14 cellular contexts compared by ENCODE assay signal in the genomic region with DNA sequence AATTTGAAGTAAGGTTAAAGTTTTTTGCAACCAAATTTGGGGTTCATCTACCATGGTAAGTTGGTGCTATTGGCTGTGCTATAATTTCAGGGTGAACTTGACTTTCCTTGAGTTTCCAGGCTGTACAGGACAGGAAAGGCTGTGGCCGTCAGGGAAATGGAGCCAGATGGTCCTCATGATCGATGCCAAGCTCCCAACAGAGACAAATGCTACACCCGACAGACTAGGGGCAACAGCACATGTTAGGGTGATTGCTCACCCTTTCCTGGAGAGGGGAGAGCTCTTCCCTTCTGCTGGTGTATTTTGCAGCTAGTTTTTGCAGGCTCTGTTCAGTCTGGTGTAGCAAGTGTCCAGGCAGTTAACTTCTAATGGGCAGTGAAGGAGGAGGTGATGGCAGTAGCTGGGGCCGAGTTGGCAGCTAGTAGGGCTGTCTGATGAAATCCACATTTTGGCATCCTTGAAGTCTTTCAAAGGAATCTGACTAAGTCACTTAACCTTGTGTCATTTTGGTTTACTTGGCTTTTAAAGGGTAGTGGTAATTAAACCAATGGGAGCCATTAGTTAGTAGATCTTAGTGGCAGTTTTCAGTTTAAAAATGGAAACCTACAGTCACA. TPM values are rescaled to one million over a fixed set of nuclear protein-coding genes. Genes with fewer than 3 reads are reported as not detected.
DNase-seq lines count a peak whose midpoint lies in the region; ATAC-seq, FAIRE-seq and TF ChIP-seq lines count a peak whose summit lies in the region.
"Had no signal": no experiment of that assay in that cellular context is flagged by ENCODE, and none has a peak within 500 bp of the region (broad histone marks: within the 10 kb centered on the region; RNA-seq: fewer than 3 reads in every experiment).

No MANE protein-coding gene starts in this region.

- FAIRE-seq in GM12891 (lab: Jason Lieb, UNC): no peak
- FAIRE-seq: A204.1 had no signal

- no peak for TF ChIP-seq CTCF in esophagus squamous epithelium (IDR thresholded peaks at IDR 0.05)
- no peak for TF ChIP-seq CTCF in nephron (IDR thresholded peaks at IDR 0.05; ENCODE audit: unreplicated experiment in 3 of 3)

- H3K36me3 ChIP-seq in ACC112 (ENCODE audit: insufficient read depth, low read length) (no peaks in the 10 kb centered on the region), esophagus squamous epithelium (no peaks in the 10 kb centered on the region)
- H3K36me3 ChIP-seq: brain microvascular endothelial cell had no signal

- no peak overlapping the region for H2AFZ ChIP-seq in ACC112 (ENCODE audit: low read length, unreplicated experiment)

- WGBS in esophagus squamous epithelium, 2 donors: 58 to 72% methylated on average over 4 of the region's 4 CpGs

- DNase-seq in NCI-H446 (lab: John Stamatoyannopoulos, UW) (peak; percentile 74 to 92), esophagus squamous epithelium (lab: John Stamatoyannopoulos, UW) (no peak), NOMO-1 treated with dmso at 0.1 percent for 144 hours (lab: John Stamatoyannopoulos, UW; ENCODE audit: unreplicated experiment) (no peak), GM12891 (ENCODE audit: insufficient read length, low spot score) (no peak)
- DNase-seq in effector memory CD8-positive, alpha-beta T cell: no peak
- DNase-seq in activated T-cell treated with anti-CD3 and anti-CD28 coated beads, Interleukin-2, amount 50 U/mL, for 24 hours: no peak
- DNase-seq: brain microvascular endothelial cell, DMS79 treated with DMSO at 0.1 percent for 48 hours, occipital lobe had no signal

- no peaks in the 10 kb centered on the region for H3K9me3 Mint-ChIP-seq in nephron
- no peaks in the 10 kb centered on the region for H3K9me3 Mint-ChIP-seq in effector memory CD8-positive, alpha-beta T cell
- no peaks in the 10 kb centered on the region for H3K9me3 Mint-ChIP-seq in activated T-cell treated with anti-CD3 and anti-CD28 coated beads, Interleukin-2, amount 50 U/mL, for 24 hours
- H3K9me3 Mint-ChIP-seq: stimulated activated naive CD8-positive, alpha-beta T cell treated with anti-CD3 and anti-CD28 coated beads, Interleukin-15, Interleukin-2, amounts not matched to agents 100 ng/mL and 50 ng/mL, for 24 hours had no signal

- H3K27me3 Mint-ChIP-seq in nephron (ENCODE audit: low read depth): no peaks in the 10 kb centered on the region
- H3K27me3 Mint-ChIP-seq in effector memory CD8-positive, alpha-beta T cell: peaks cover 16 to 17% of the 10 kb centered on the region in 2 donors
- peaks cover 9% of the 10 kb centered on the region for H3K27me3 Mint-ChIP-seq in activated T-cell treated with anti-CD3 and anti-CD28 coated beads, Interleukin-2, amount 50 U/mL, for 24 hours

- intact Hi-C loops in esophagus squamous epithelium (cut with DNase I): no loop called here

- H3K27ac ChIP-seq in ACC112 (ENCODE audit: low read depth, low read length): no peak overlapping the region
- peak overlapping the region in 3 of 4 donors; percentile 11 to 51 (median 40) for H3K27ac ChIP-seq in esophagus squamous epithelium
- H3K27ac ChIP-seq: brain microvascular endothelial cell, VCaP had no signal

- H3K36me3 Mint-ChIP-seq in nephron (ENCODE audit: low read depth): no peaks in the 10 kb centered on the region
- peaks cover 3% of the 10 kb centered on the region for H3K36me3 Mint-ChIP-seq in effector memory CD8-positive, alpha-beta T cell (ENCODE audit: insufficient read depth)
- H3K36me3 Mint-ChIP-seq in activated T-cell treated with anti-CD3 and anti-CD28 coated beads, Interleukin-2, amount 50 U/mL, for 24 hours (ENCODE audit: low read depth): no peaks in the 10 kb centered on the region

- H3K27me3 ChIP-seq in ACC112 (ENCODE audit: insufficient read depth, low read length) (no peaks in the 10 kb centered on the region), esophagus squamous epithelium (no peaks in the 10 kb centered on the region)
- H3K27me3 ChIP-seq: brain microvascular endothelial cell had no signal

- no peaks in the 10 kb centered on the region for H3K9me3 ChIP-seq in esophagus squamous epithelium

- H3K4me1 ChIP-seq in ACC112 (ENCODE audit: control insufficient read depth, insufficient read depth, low read length, unreplicated experiment): peaks cover 39% of the 10 kb centered on the region
- H3K4me1 ChIP-seq in esophagus squamous epithelium: peaks cover 19 to 69% (median 40%) of the 10 kb centered on the region in 3 donors

- H3K4me3 Mint-ChIP-seq in nephron: no peak overlapping the region
- H3K4me3 Mint-ChIP-seq in effector memory CD8-positive, alpha-beta T cell: no peak overlapping the region
- no peak overlapping the region for H3K4me3 Mint-ChIP-seq in activated T-cell treated with anti-CD3 and anti-CD28 coated beads, Interleukin-2, amount 50 U/mL, for 24 hours
- H3K4me3 Mint-ChIP-seq: stimulated activated naive CD8-positive, alpha-beta T cell treated with anti-CD3 and anti-CD28 coated beads, Interleukin-15, Interleukin-2, amounts not matched to agents 100 ng/mL and 50 ng/mL, for 24 hours had no signal

- H3K79me2 ChIP-seq in ACC112 (ENCODE audit: control insufficient read depth, insufficient read depth, low read length, unreplicated experiment): peaks cover 6% of the 10 kb centered on the region

- ATAC-seq in effector memory CD8-positive, alpha-beta T cell (replicated peaks): no peak

- no peak for TF ChIP-seq POLR2A in esophagus squamous epithelium (IDR thresholded peaks at IDR 0.05)
- no peak for TF ChIP-seq POLR2A in GM12891 (IDR thresholded peaks at IDR 0.05; ENCODE audit: low read depth, low read length)

- peak overlapping the region; percentile 27 to 75 (median 66) for H3K27ac Mint-ChIP-seq in nephron
- H3K27ac Mint-ChIP-seq in effector memory CD8-positive, alpha-beta T cell: no peak overlapping the region
- no peak overlapping the region for H3K27ac Mint-ChIP-seq in activated T-cell treated with anti-CD3 and anti-CD28 coated beads, Interleukin-2, amount 50 U/mL, for 24 hours
- H3K27ac Mint-ChIP-seq: stimulated activated naive CD8-positive, alpha-beta T cell treated with anti-CD3 and anti-CD28 coated beads, Interleukin-15, Interleukin-2, amounts not matched to agents 100 ng/mL and 50 ng/mL, for 24 hours had no signal

- peaks cover 66% of the 10 kb centered on the region for H3K4me1 Mint-ChIP-seq in nephron
- no peaks in the 10 kb centered on the region for H3K4me1 Mint-ChIP-seq in effector memory CD8-positive, alpha-beta T cell (ENCODE audit: low read depth in 2 of 2)
- H3K4me1 Mint-ChIP-seq in activated T-cell treated with anti-CD3 and anti-CD28 coated beads, Interleukin-2, amount 50 U/mL, for 24 hours (ENCODE audit: low read depth): no peaks in the 10 kb centered on the region

- peak overlapping the region; percentile 18; the same call in 1 of the 2 replicates for H3K4me3 ChIP-seq in ACC112 (ENCODE audit: low read depth, low read length)
- H3K4me3 ChIP-seq in esophagus squamous epithelium: no peak overlapping the region

TF ChIP-seq in GM12891, 5 proteins besides CTCF, POLR2A, EP300 and RAD21:
- TF ChIP-seq SPI1 (IDR thresholded peaks at IDR 0.05; ENCODE audit: low read depth, low read length): no peak
- no peak for TF ChIP-seq POU2F2 (IDR thresholded peaks at IDR 0.05; ENCODE audit: low read depth, low read length)
- TF ChIP-seq PAX5 (IDR thresholded peaks at IDR 0.05; ENCODE audit: insufficient read depth, low read length, severe bottlenecking): no peak

RNA-seq across cellular contexts. Expression of a gene that starts 47.8 kb away (rescaled TPM):
- total RNA-seq in esophagus squamous epithelium: 10 to 100 TPM; 25.7 to 37.6 (median 32.8) TPM
- polyA plus RNA-seq in GM12891 (2012; ENCODE audit: low read depth, missing spikeins): 1.5 TPM

Comparison
In these comparisons a context has a peak if more than half of its experiments do, and no peak if none do; other contexts are left out.
1. DNase-seq: peak in NCI-H446 (2 of 2); none in esophagus squamous epithelium (single experiment), NOMO-1 treated with dmso at 0.1 percent for 144 hours (single experiment), GM12891 (single experiment), effector memory CD8-positive, alpha-beta T cell (0 of 3) and activated T-cell treated with anti-CD3 and anti-CD28 coated beads, Interleukin-2, amount 50 U/mL, for 24 hours (single experiment).
2. H3K27ac Mint-ChIP-seq: peak in nephron (3 of 3); none in effector memory CD8-positive, alpha-beta T cell (0 of 2) and activated T-cell treated with anti-CD3 and anti-CD28 coated beads, Interleukin-2, amount 50 U/mL, for 24 hours (single experiment).